In genomic region chr6:108872001-108872974, GRCh38 we compare ENCODE assay signal across 11 cellular contexts. TPM values are rescaled to one million over a fixed set of nuclear protein-coding genes. Genes with fewer than 3 reads are reported as not detected.
DNase-seq lines count a peak whose midpoint lies in the region; ATAC-seq and TF ChIP-seq lines count a peak whose summit lies in the region.
"Had no signal": no experiment of that assay in that cellular context is flagged by ENCODE, and none has a peak within 500 bp of the region (broad histone marks: within the 10 kb centered on the region; RNA-seq: fewer than 3 reads in every experiment).

No MANE protein-coding gene starts in this region.

- no peaks in the 10 kb centered on the region; the same call in 1 of the 2 replicates for H3K36me3 ChIP-seq in IMR-90 (ENCODE audit: control insufficient read depth, insufficient read depth, low read length)
- H3K36me3 ChIP-seq in mesendoderm (ENCODE audit: control insufficient read depth, insufficient read depth, low read length), result no peaks in the 10 kb centered on the region

- H3K4ac ChIP-seq in IMR-90 (ENCODE audit: low read depth, low read length), result no peak overlapping the region; the same call in 1 of the 2 replicates
- no peak overlapping the region for H3K4ac ChIP-seq in mesendoderm (ENCODE audit: low read depth, low read length)

- no TSS peak for BruUV-seq in IMR-90 (replicated peaks; lab: Mats Ljungman, UMichigan)

- H3K27ac Mint-ChIP-seq in CD14-positive monocyte, result peak overlapping the region; percentile 30 to 90 (median 81)
- peak overlapping the region; percentile 82 for H3K27ac Mint-ChIP-seq in activated T-helper 1 cell treated with anti-CD3 and anti-CD28 coated beads, Interleukin-12 subunit alpha, Interleukin-12 subunit beta, Interleukin-2, Interleukin-4 antibody, amounts not matched to agents 30 ng/mL and 10 ng/mL and 1 ng/mL, durations not matched to agents 14 hours and 24 hours and 36 hours

- no peak overlapping the region for H3K4me3 ChIP-seq in IMR-90 (ENCODE audit: insufficient read depth, low read depth, low read length)
- no peak overlapping the region for H3K4me3 ChIP-seq in mesendoderm (ENCODE audit: low read length)
- H3K4me3 ChIP-seq: tibial nerve had no signal

- H4K20me1 ChIP-seq in IMR-90 (ENCODE audit: insufficient read depth, low read length), result no peaks in the 10 kb centered on the region

- H3K14ac ChIP-seq in IMR-90 (replicated peaks; ENCODE audit: low read depth, low read length), result peak overlapping the region; percentile 15; the same call in 1 of the 2 replicates

- peak overlapping the region; percentile 40 for H2AK9ac ChIP-seq in IMR-90 (replicated peaks; ENCODE audit: low read depth, low read length, poor library complexity)

- POLR2A ChIA-PET in IMR-90 (lab: Charles Lee; ENCODE audit: unreplicated experiment), result no interaction called here

- TF ChIP-seq CTCF in CD14-positive monocyte (IDR thresholded peaks at IDR 0.05), result no peak
- TF ChIP-seq CTCF in IMR-90 (conservative IDR thresholded peaks at IDR 0.05; ENCODE audit: low read depth, low read length), result no peak

- H3K36me3 Mint-ChIP-seq in CD14-positive monocyte, result peaks cover 29 to 31% of the 10 kb centered on the region in 2 donors
- H3K36me3 Mint-ChIP-seq in activated T-helper 1 cell treated with anti-CD3 and anti-CD28 coated beads, Interleukin-12 subunit alpha, Interleukin-12 subunit beta, Interleukin-2, Interleukin-4 antibody, amounts not matched to agents 30 ng/mL and 10 ng/mL and 1 ng/mL, durations not matched to agents 14 hours and 24 hours and 36 hours (ENCODE audit: low read depth), result peaks cover 22% of the 10 kb centered on the region

- no peak overlapping the region for H2BK5ac ChIP-seq in IMR-90 (ENCODE audit: low read depth, low read length, poor library complexity, severe bottlenecking)
- H2BK5ac ChIP-seq in mesendoderm (ENCODE audit: low read length), result no peak overlapping the region

- no peak overlapping the region for H2BK20ac ChIP-seq in IMR-90 (ENCODE audit: low read depth, low read length)

- no peak for ATAC-seq in IMR-90 (ENCODE audit: low read depth)
- ATAC-seq in HG03442 (IDR thresholded peaks at IDR 0.05; ENCODE audit: unreplicated experiment), result no peak
- no peak for ATAC-seq in GM18870 (IDR thresholded peaks at IDR 0.05; ENCODE audit: unreplicated experiment)

- no peak overlapping the region for H3K18ac ChIP-seq in IMR-90 (ENCODE audit: low read depth, low read length)
- no peak overlapping the region for H3K18ac ChIP-seq in mesendoderm (ENCODE audit: low read length)

- H3K4me3 Mint-ChIP-seq in CD14-positive monocyte, result peak overlapping the region in 1 of 2 donors; percentile 61
- H3K4me3 Mint-ChIP-seq in activated T-helper 1 cell treated with anti-CD3 and anti-CD28 coated beads, Interleukin-12 subunit alpha, Interleukin-12 subunit beta, Interleukin-2, Interleukin-4 antibody, amounts not matched to agents 30 ng/mL and 10 ng/mL and 1 ng/mL, durations not matched to agents 14 hours and 24 hours and 36 hours, result peak overlapping the region; percentile 48

- no peak overlapping the region for H3K9ac ChIP-seq in IMR-90 (ENCODE audit: low read depth, low read length)
- H3K9ac ChIP-seq in mesendoderm (ENCODE audit: low read length), result no peak overlapping the region

- H3K27me3 ChIP-seq in IMR-90 (ENCODE audit: control insufficient read depth, insufficient read depth, low read length) (no peaks in the 10 kb centered on the region), mesendoderm (ENCODE audit: insufficient read depth, low read length, poor library complexity) (no peaks in the 10 kb centered on the region)
- H3K27me3 ChIP-seq: tibial nerve had no signal

- in situ Hi-C loops in IMR-90 (cut with MboI; ENCODE audit: low sequenced_read_pairs), result no loop called here

- H3K9me1 ChIP-seq in IMR-90 (ENCODE audit: insufficient read depth, low read length), result peaks cover 5% of the 10 kb centered on the region; the same call in 1 of the 2 replicates

- no peak overlapping the region for H3K27ac ChIP-seq in IMR-90 (ENCODE audit: insufficient read depth, low read length)
- no peak overlapping the region for H3K27ac ChIP-seq in mesendoderm (ENCODE audit: low read depth, low read length)

- H2BK15ac ChIP-seq in IMR-90 (ENCODE audit: low read depth, low read length) (no peak overlapping the region), mesendoderm (replicated peaks; ENCODE audit: low read depth) (no peak overlapping the region)

- H3K79me2 ChIP-seq in mesendoderm (ENCODE audit: control insufficient read depth, insufficient read depth, low read length), result no peaks in the 10 kb centered on the region

- no peaks in the 10 kb centered on the region for H3K79me1 ChIP-seq in IMR-90 (ENCODE audit: low read depth in 1 of 2, low read length in 2 of 2)
- no peaks in the 10 kb centered on the region for H3K79me1 ChIP-seq in mesendoderm (ENCODE audit: low read length)

- dilution Hi-C loops in IMR-90 (cut with HindIII; ENCODE audit: low sequenced_read_pairs, unreplicated experiment), result no loop called here

- no peak overlapping the region for H2BK120ac ChIP-seq in IMR-90 (ENCODE audit: low read depth, low read length)
- no peak overlapping the region for H2BK120ac ChIP-seq in mesendoderm (ENCODE audit: low read depth, low read length)

- no peak for TF ChIP-seq RAD21 in IMR-90 (IDR thresholded peaks at IDR 0.05; ENCODE audit: low read length)

- intact Hi-C loops in CD14-positive monocyte (cut with micrococcal nuclease), result no loop called here
- intact Hi-C loops in IMR-90 (cut with micrococcal nuclease), result no loop called here
- intact Hi-C loops in activated T-helper 1 cell treated with anti-CD3 and anti-CD28 coated beads, Interleukin-12 subunit alpha, Interleukin-12 subunit beta, Interleukin-2, Interleukin-4 antibody, amounts not matched to agents 30 ng/mL and 10 ng/mL and 1 ng/mL, durations not matched to agents 14 hours and 24 hours and 36 hours (cut with micrococcal nuclease), result no loop called here

- TF ChIP-seq POLR2A in IMR-90 (IDR thresholded peaks at IDR 0.05; ENCODE audit: low read depth, low read length), result no peak

- H4K5ac ChIP-seq in IMR-90 (ENCODE audit: low read depth, low read length) (no peak overlapping the region), mesendoderm (ENCODE audit: low read length) (no peak overlapping the region)

- peaks cover 44% of the 10 kb centered on the region for H3K4me1 Mint-ChIP-seq in CD14-positive monocyte
- peaks cover 68% of the 10 kb centered on the region for H3K4me1 Mint-ChIP-seq in activated T-helper 1 cell treated with anti-CD3 and anti-CD28 coated beads, Interleukin-12 subunit alpha, Interleukin-12 subunit beta, Interleukin-2, Interleukin-4 antibody, amounts not matched to agents 30 ng/mL and 10 ng/mL and 1 ng/mL, durations not matched to agents 14 hours and 24 hours and 36 hours (ENCODE audit: low read depth)

- peak overlapping the region; percentile 13 for H2AFZ ChIP-seq in IMR-90 (replicated peaks; ENCODE audit: low read length, poor library complexity)

- no peak overlapping the region; the same call in 1 of the 2 replicates for H3K4me2 ChIP-seq in IMR-90 (ENCODE audit: low read depth, low read length)
- H3K4me2 ChIP-seq in mesendoderm (ENCODE audit: low read length), result no peak overlapping the region

- CTCF ChIA-PET in IMR-90 (lab: Yijun Ruan, JAX), result interaction anchor here (1.0 kb wide), 1 partner anchor 20 kb away, joined by 3 read pairs; no protein-coding TSS in a partner anchor

- H3K9me3 ChIP-seq in IMR-90 (ENCODE audit: control insufficient read depth, insufficient read depth, low read length), result no peaks in the 10 kb centered on the region
- H3K9me3 ChIP-seq: tibial nerve had no signal

- 89% methylated on average over 1 of the region's 11 CpGs; no CpG with 5 or more reads in 1 of the 2 experiments for WGBS in IMR-90 (ENCODE audit: extremely low coverage in 2 of 2, insufficient read length in 1 of 2), 2 experiments
- WGBS in mesendoderm (ENCODE audit: extremely low coverage, insufficient coverage, low lambda C conversion rate), result no CpG with 5 or more reads among the region's 11 CpGs

- H2AK5ac ChIP-seq in IMR-90 (ENCODE audit: low read depth, low read length) (no peak overlapping the region), mesendoderm (ENCODE audit: low read length) (no peak overlapping the region)

- H3K56ac ChIP-seq in IMR-90 (ENCODE audit: extremely low read depth, insufficient read depth, low read length) (no peak overlapping the region), mesendoderm (ENCODE audit: low read length) (no peak overlapping the region)

- H4K91ac ChIP-seq in IMR-90 (ENCODE audit: insufficient read depth, low read depth, low read length), result no peak overlapping the region

- DNase-seq in CD14-positive monocyte (ENCODE audit: low spot score) (peak; percentile 70), IMR-90 (no peak), mesendoderm (peak; percentile 23), EL (no peak), GOT3 (lab: John Stamatoyannopoulos, UW) (no peak)
- no peak for DNase-seq in activated T-helper 1 cell treated with anti-CD3 and anti-CD28 coated beads, Interleukin-12 subunit alpha, Interleukin-12 subunit beta, Interleukin-2, Interleukin-4 antibody, amounts not matched to agents 30 ng/mL and 10 ng/mL and 1 ng/mL, durations not matched to agents 14 hours and 24 hours and 36 hours (ENCODE audit: low spot score)
- DNase-seq: left cardiac atrium; stimulated activated CD4-positive, alpha-beta T cell treated with anti-CD3 and anti-CD28 coated beads, Interleukin-12 subunit alpha, Interleukin-12 subunit beta, amount 100 ng/mL, for 4 hours had no signal

- peaks cover 0 to 5% (median 0%) of the 10 kb centered on the region in 7 donors for H3K9me3 Mint-ChIP-seq in CD14-positive monocyte
- no peaks in the 10 kb centered on the region for H3K9me3 Mint-ChIP-seq in activated T-helper 1 cell treated with anti-CD3 and anti-CD28 coated beads, Interleukin-12 subunit alpha, Interleukin-12 subunit beta, Interleukin-2, Interleukin-4 antibody, amounts not matched to agents 30 ng/mL and 10 ng/mL and 1 ng/mL, durations not matched to agents 14 hours and 24 hours and 36 hours

- H3K23ac ChIP-seq in IMR-90 (ENCODE audit: low read depth, low read length), result no peak overlapping the region
- no peak overlapping the region for H3K23ac ChIP-seq in mesendoderm (ENCODE audit: low read length)

- no peak overlapping the region for H4K8ac ChIP-seq in IMR-90 (ENCODE audit: low read depth in 2 of 2, low read length in 2 of 2)
- no peak overlapping the region for H4K8ac ChIP-seq in mesendoderm (ENCODE audit: low read depth, low read length)

- H3K4me1 ChIP-seq in IMR-90 (ENCODE audit: control insufficient read depth, insufficient read depth, low read length) (peaks cover 13% of the 10 kb centered on the region), mesendoderm (ENCODE audit: control insufficient read depth, low read depth, low read length) (no peaks in the 10 kb centered on the region)

- H3K27me3 Mint-ChIP-seq in CD14-positive monocyte (ENCODE audit: low read depth in 3 of 3), result no peaks in the 10 kb centered on the region
- peaks cover 2% of the 10 kb centered on the region for H3K27me3 Mint-ChIP-seq in activated T-helper 1 cell treated with anti-CD3 and anti-CD28 coated beads, Interleukin-12 subunit alpha, Interleukin-12 subunit beta, Interleukin-2, Interleukin-4 antibody, amounts not matched to agents 30 ng/mL and 10 ng/mL and 1 ng/mL, durations not matched to agents 14 hours and 24 hours and 36 hours (ENCODE audit: insufficient read depth)

RNA-seq across cellular contexts. Expression of gene ARMC2, which starts 24.1 kb away (rescaled TPM):
- polyA plus RNA-seq in CD14-positive monocyte, result 1 to 10 TPM; 1.7 to 3.5 TPM
- total RNA-seq in IMR-90 (2012; rRNA removed), result 0.56 and 0.72 TPM in 2 replicates
- 3.5 and 3.9 TPM in 2 replicates for polyA plus RNA-seq in IMR-90 (2012; rRNA removed)
- polyA plus RNA-seq in IMR-90 (2012; cell fraction: cytosol; rRNA removed), result 0.78 and 1.5 TPM in 2 replicates
- 0.81 and 5.1 TPM in 2 replicates for polyA plus RNA-seq in IMR-90 (2012; cell fraction: nucleus; rRNA removed; ENCODE audit: low replicate concordance)
- 3.9 and 4.6 TPM in 2 replicates for total RNA-seq in activated T-helper 1 cell treated with anti-CD3 and anti-CD28 coated beads, Interleukin-12 subunit alpha, Interleukin-12 subunit beta, Interleukin-2, Interleukin-4 antibody, amounts not matched to agents 30 ng/mL and 10 ng/mL and 1 ng/mL, durations not matched to agents 14 hours and 24 hours and 36 hours
- polyA plus RNA-seq in mesendoderm (2013, experiment 1 of 2), result 1.9 TPM
- polyA plus RNA-seq in mesendoderm (2013, experiment 2 of 2), result 2.0 TPM

Comparison
In these comparisons a context has a peak if more than half of its experiments do, and no peak if none do; other contexts are left out.
1. DNase-seq: peak in CD14-positive monocyte (single experiment) and mesendoderm (single experiment); none in IMR-90 (single experiment), activated T-helper 1 cell treated with anti-CD3 and anti-CD28 coated beads, Interleukin-12 subunit alpha, Interleukin-12 subunit beta, Interleukin-2, Interleukin-4 antibody, amounts not matched to agents 30 ng/mL and 10 ng/mL and 1 ng/mL, durations not matched to agents 14 hours and 24 hours and 36 hours (single experiment), EL (single experiment) and GOT3 (single experiment).